Comparison of ENCODE assay signal across 11 cellular contexts in genomic region chr18:48623468-48624220, GRCh38.
DNase-seq lines count a peak whose midpoint lies in the region; ATAC-seq and TF ChIP-seq lines count a peak whose summit lies in the region.
"Had no signal": no experiment of that assay in that cellular context is flagged by ENCODE, and none has a peak within 500 bp of the region (broad histone marks: within the 10 kb centered on the region; RNA-seq: fewer than 3 reads in every experiment).

No MANE protein-coding gene starts in this region.

- peaks cover 66% of the 10 kb centered on the region for H3K79me2 ChIP-seq in SK-N-SH (ENCODE audit: insufficient read depth)

- no peak for TF ChIP-seq CTCF in SK-N-SH (IDR thresholded peaks at IDR 0.05)

- no peak overlapping the region for H3K4me3 Mint-ChIP-seq in CD4-positive, alpha-beta memory T cell
- H3K4me3 Mint-ChIP-seq in activated naive CD4-positive, alpha-beta T cell treated with anti-CD3 and anti-CD28 coated beads, Interleukin-2, amount 10 ng/mL, durations not matched to agents 7 days and 5 days, result no peak overlapping the region

- no peak for ATAC-seq in HG02938 (IDR thresholded peaks at IDR 0.05; ENCODE audit: unreplicated experiment)

- H3K27me3 ChIP-seq in BLaER1 treated with 17β-estradiol and CSF1 and Interleukin-3, amounts not matched to agents 10 nM and 100 nM, result no peaks in the 10 kb centered on the region
- no peaks in the 10 kb centered on the region for H3K27me3 ChIP-seq in SK-N-SH (ENCODE audit: insufficient read depth)
- H3K27me3 ChIP-seq in CD4-positive, alpha-beta memory T cell (ENCODE audit: insufficient read depth, low read length), result no peaks in the 10 kb centered on the region
- H3K27me3 ChIP-seq: dorsolateral prefrontal cortex, spleen had no signal

- H3K9me3 ChIP-seq in BLaER1 treated with 17β-estradiol and CSF1 and Interleukin-3, amounts not matched to agents 10 nM and 100 nM (replicated peaks in 1 of 11), result no peaks in the 10 kb centered on the region
- no peaks in the 10 kb centered on the region for H3K9me3 ChIP-seq in SK-N-SH
- H3K9me3 ChIP-seq in CD4-positive, alpha-beta memory T cell (ENCODE audit: control insufficient read depth in 1 of 2, low read length in 2 of 2), result no peaks in the 10 kb centered on the region
- H3K9me3 ChIP-seq: left ventricle myocardium inferior, spleen had no signal

- H3K36me3 Mint-ChIP-seq in CD4-positive, alpha-beta memory T cell, result no peaks in the 10 kb centered on the region
- no peaks in the 10 kb centered on the region for H3K36me3 Mint-ChIP-seq in activated naive CD4-positive, alpha-beta T cell treated with anti-CD3 and anti-CD28 coated beads, Interleukin-2, amount 10 ng/mL, durations not matched to agents 7 days and 5 days

- POLR2A ChIA-PET in SK-N-SH (lab: Yijun Ruan, JAX), result no interaction called here
- POLR2A ChIA-PET in CD4-positive, alpha-beta memory T cell (lab: Charles Lee; ENCODE audit: partially characterized antibody), result no interaction called here

- H3K9me2 ChIP-seq in SK-N-SH, result no peaks in the 10 kb centered on the region

- H4K20me1 ChIP-seq in BLaER1 treated with 17β-estradiol and CSF1 and Interleukin-3, amounts not matched to agents 10 nM and 100 nM, result peaks cover 0 to 24% (median 9%) of the 10 kb centered on the region in 11 experiments; a peak in 9 of 22 replicates
- H4K20me1 ChIP-seq in SK-N-SH (ENCODE audit: insufficient read depth), result no peaks in the 10 kb centered on the region

- DNase-seq in SK-N-SH, result no peak
- DNase-seq in fibroblast of gingiva (ENCODE audit: low read depth), result peak; percentile 82
- peak; percentile 91 for DNase-seq in renal cortical epithelial cell (ENCODE audit: low read depth)
- DNase-seq in CD4-positive, alpha-beta memory T cell, result no peak
- no peak for DNase-seq in activated naive CD4-positive, alpha-beta T cell treated with anti-CD3 and anti-CD28 coated beads, Interleukin-2, amount 10 ng/mL, durations not matched to agents 7 days and 5 days
- no peak for DNase-seq in iPS-NIHi11 (ENCODE audit: low spot score)
- DNase-seq: left ventricle myocardium inferior had no signal

- intact Hi-C loops in CD4-positive, alpha-beta memory T cell (cut with micrococcal nuclease), result no loop called here

- peak; percentile 41 to 87; a peak in 2 of 4 replicates for TF ChIP-seq EP300 in SK-N-SH (IDR thresholded peaks at IDR 0.05; ENCODE audit: borderline replicate concordance in 1 of 2, low read depth in 1 of 2, low read length in 1 of 2)

- peaks cover 0 to 1% (median 0%) of the 10 kb centered on the region in 8 donors for H3K9me3 Mint-ChIP-seq in CD4-positive, alpha-beta memory T cell
- no peaks in the 10 kb centered on the region for H3K9me3 Mint-ChIP-seq in activated naive CD4-positive, alpha-beta T cell treated with anti-CD3 and anti-CD28 coated beads, Interleukin-2, amount 10 ng/mL, durations not matched to agents 7 days and 5 days

- no peak overlapping the region for H3K4me3 ChIP-seq in BLaER1 treated with 17β-estradiol and CSF1 and Interleukin-3, amounts not matched to agents 10 nM and 100 nM
- H3K4me3 ChIP-seq in SK-N-SH (ENCODE audit: low read depth in 2 of 2, low read length in 1 of 2), result peak overlapping the region in 1 of 2 experiments; percentile 48; a peak in 2 of 4 replicates
- no peak overlapping the region for H3K4me3 ChIP-seq in CD4-positive, alpha-beta memory T cell (ENCODE audit: low read length in 2 of 2)
- H3K4me3 ChIP-seq: dorsolateral prefrontal cortex, left ventricle myocardium inferior, spleen had no signal

- peaks cover 56% of the 10 kb centered on the region for H3F3A ChIP-seq in SK-N-SH (replicated peaks; ENCODE audit: insufficient read depth)

- H3K27ac Mint-ChIP-seq in CD4-positive, alpha-beta memory T cell, result no peak overlapping the region
- H3K27ac Mint-ChIP-seq in activated naive CD4-positive, alpha-beta T cell treated with anti-CD3 and anti-CD28 coated beads, Interleukin-2, amount 10 ng/mL, durations not matched to agents 7 days and 5 days, result no peak overlapping the region

- peaks cover 0 to 2% of the 10 kb centered on the region in 2 donors for H3K27me3 Mint-ChIP-seq in CD4-positive, alpha-beta memory T cell
- H3K27me3 Mint-ChIP-seq in activated naive CD4-positive, alpha-beta T cell treated with anti-CD3 and anti-CD28 coated beads, Interleukin-2, amount 10 ng/mL, durations not matched to agents 7 days and 5 days, result peaks cover 6% of the 10 kb centered on the region

- no peak overlapping the region for H2AFZ ChIP-seq in SK-N-SH (ENCODE audit: low read depth)

- no peak overlapping the region for H3K27ac ChIP-seq in BLaER1 treated with 17β-estradiol and CSF1 and Interleukin-3, amounts not matched to agents 10 nM and 100 nM
- peak overlapping the region; percentile 73 to 97; a peak in 3 of 4 replicates for H3K27ac ChIP-seq in SK-N-SH (ENCODE audit: low read depth in 2 of 2, low read length in 1 of 2)
- H3K27ac ChIP-seq in CD4-positive, alpha-beta memory T cell (ENCODE audit: low read depth, low read length), result no peak overlapping the region
- H3K27ac ChIP-seq: left ventricle myocardium inferior, spleen had no signal

- H3K4me1 Mint-ChIP-seq in CD4-positive, alpha-beta memory T cell, result peaks cover 0 to 2% (median 0%) of the 10 kb centered on the region in 4 donors
- no peaks in the 10 kb centered on the region for H3K4me1 Mint-ChIP-seq in activated naive CD4-positive, alpha-beta T cell treated with anti-CD3 and anti-CD28 coated beads, Interleukin-2, amount 10 ng/mL, durations not matched to agents 7 days and 5 days

- peaks cover 0 to 25% (median 23%) of the 10 kb centered on the region in 10 experiments; a peak in 15 of 20 replicates for H3K4me1 ChIP-seq in BLaER1 treated with 17β-estradiol and CSF1 and Interleukin-3, amounts not matched to agents 10 nM and 100 nM
- peaks cover 2 to 41% of the 10 kb centered on the region in 2 experiments; a peak in 3 of 4 replicates for H3K4me1 ChIP-seq in SK-N-SH (ENCODE audit: control insufficient read depth in 1 of 2, insufficient read depth in 2 of 2, low read depth in 1 of 2, low read length in 1 of 2)
- H3K4me1 ChIP-seq in CD4-positive, alpha-beta memory T cell (ENCODE audit: insufficient read depth, low read length), result no peaks in the 10 kb centered on the region

- TF ChIP-seq RAD21 in SK-N-SH (IDR thresholded peaks at IDR 0.05; ENCODE audit: low read length), result no peak

- CTCF ChIA-PET in SK-N-SH (lab: Yijun Ruan, JAX), result no interaction called here
- CTCF ChIA-PET in CD4-positive, alpha-beta memory T cell (lab: Charles Lee; ENCODE audit: partially characterized antibody), result no interaction called here
- CTCF ChIA-PET in activated naive CD4-positive, alpha-beta T cell treated with anti-CD3 and anti-CD28 coated beads, Interleukin-2, amount 10 ng/mL, durations not matched to agents 7 days and 5 days (lab: Charles Lee), result no interaction called here

- peak overlapping the region in 7 of 11 experiments; percentile 5 to 52 (median 48); a peak in 9 of 22 replicates for H3K4me2 ChIP-seq in BLaER1 treated with 17β-estradiol and CSF1 and Interleukin-3, amounts not matched to agents 10 nM and 100 nM
- H3K4me2 ChIP-seq in SK-N-SH, result peak overlapping the region; percentile 66

- H3K9ac ChIP-seq in BLaER1 treated with 17β-estradiol and CSF1 and Interleukin-3, amounts not matched to agents 10 nM and 100 nM, result no peak overlapping the region
- peak overlapping the region; percentile 80 for H3K9ac ChIP-seq in SK-N-SH

- WGBS in SK-N-SH (ENCODE audit: low lambda C conversion rate), result 65% methylated on average over 7 of the region's 7 CpGs

- H3K36me3 ChIP-seq in BLaER1 treated with 17β-estradiol and CSF1 and Interleukin-3, amounts not matched to agents 10 nM and 100 nM, result peaks cover 0 to 55% (median 19%) of the 10 kb centered on the region in 11 experiments; a peak in 10 of 22 replicates
- peaks cover 10 to 18% of the 10 kb centered on the region in 2 experiments for H3K36me3 ChIP-seq in SK-N-SH (replicated peaks in 1 of 2; ENCODE audit: control insufficient read depth in 1 of 2, insufficient read depth in 2 of 2, low read length in 1 of 2)
- no peaks in the 10 kb centered on the region for H3K36me3 ChIP-seq in CD4-positive, alpha-beta memory T cell (ENCODE audit: insufficient read depth, low read length)

TF ChIP-seq in SK-N-SH, 30 proteins besides CTCF, POLR2A, EP300 and RAD21 (continues in another document):
- TF ChIP-seq REST (IDR thresholded peaks at IDR 0.05; ENCODE audit: low read depth, low read length) (no peak), FOSL2 (IDR thresholded peaks at IDR 0.05; ENCODE audit: borderline replicate concordance, low read depth) (peak; percentile 87), MXI1 (IDR thresholded peaks at IDR 0.05; ENCODE audit: low read depth, low read length) (no peak), CHD2 (IDR thresholded peaks at IDR 0.05; ENCODE audit: low read length, partially characterized antibody) (no peak)

Comparison
In these comparisons a context has a peak if more than half of its experiments do, and no peak if none do; other contexts are left out.
1. H3K27ac ChIP-seq: peak in SK-N-SH (2 of 2); none in BLaER1 treated with 17β-estradiol and CSF1 and Interleukin-3, amounts not matched to agents 10 nM and 100 nM (0 of 11) and CD4-positive, alpha-beta memory T cell (single experiment).
2. DNase-seq: peak in fibroblast of gingiva (single experiment) and renal cortical epithelial cell (single experiment); none in SK-N-SH (single experiment), CD4-positive, alpha-beta memory T cell (0 of 5), activated naive CD4-positive, alpha-beta T cell treated with anti-CD3 and anti-CD28 coated beads, Interleukin-2, amount 10 ng/mL, durations not matched to agents 7 days and 5 days (single experiment) and iPS-NIHi11 (single experiment).